9 cellular contexts compared by ENCODE assay signal in genomic region chr22:39150848-39151215, GRCh38. TPM values are rescaled to one million over a fixed set of nuclear protein-coding genes. Genes with fewer than 3 reads are reported as not detected.
DNase-seq lines count a peak whose midpoint lies in the region; ATAC-seq and TF ChIP-seq lines count a peak whose summit lies in the region.
"Had no signal": no experiment of that assay in that cellular context is flagged by ENCODE, and none has a peak within 500 bp of the region (broad histone marks: within the 10 kb centered on the region; RNA-seq: fewer than 3 reads in every experiment).

No MANE protein-coding gene starts in this region.

- no peaks in the 10 kb centered on the region for H3K79me2 ChIP-seq in parathyroid adenoma

- H2AFZ ChIP-seq in parathyroid adenoma: no peak overlapping the region

- no peaks in the 10 kb centered on the region for H3K27me3 Mint-ChIP-seq in CD8-positive, alpha-beta T cell (ENCODE audit: low read depth)

- no peak overlapping the region for H3K4me3 ChIP-seq in CD8-positive, alpha-beta T cell (ENCODE audit: low read depth, low read length)
- H3K4me3 ChIP-seq in dorsolateral prefrontal cortex: peak overlapping the region in 56 of 59 donors; percentile 71 to 99 (median 96)
- H3K4me3 ChIP-seq in parathyroid adenoma (ENCODE audit: low read depth, low read length): no peak overlapping the region

- peak overlapping the region; percentile 78 for H3K4me3 Mint-ChIP-seq in CD8-positive, alpha-beta T cell

- peak in 1 of 7 experiments; percentile 48 for DNase-seq in CD8-positive, alpha-beta T cell
- peak; percentile 53 for DNase-seq in NCI-H226
- DNase-seq in dorsolateral prefrontal cortex: peak in 3 of 10 donors; percentile 46 to 53 (median 51)
- no peak for DNase-seq in glomerular visceral epithelial cell (ENCODE audit: extremely low spot score)

- POLR2A ChIA-PET in CD8-positive, alpha-beta T cell (lab: Charles Lee): interaction anchor here (0.6 to 2.8 kb wide), 3 partner anchors 164 to 281 kb away, joined by 3 to 54 read pairs (median 3); partner anchors contain the start of gene RPL3

- H3K36me3 ChIP-seq in CD8-positive, alpha-beta T cell (ENCODE audit: insufficient read depth, low read length): no peaks in the 10 kb centered on the region
- H3K36me3 ChIP-seq in parathyroid adenoma (ENCODE audit: control insufficient read depth, insufficient read depth, low read length): no peaks in the 10 kb centered on the region

- CTCF ChIA-PET in CD8-positive, alpha-beta T cell (lab: Charles Lee): interaction anchor here (1.0 to 2.0 kb wide), 6 partner anchors 135 to 279 kb away, joined by 3 to 8 read pairs (median 4); partner anchors contain the start of genes CBX6 and RPL3

- no peak overlapping the region for H3K9ac ChIP-seq in parathyroid adenoma

- no peaks in the 10 kb centered on the region for H3K9me3 ChIP-seq in CD8-positive, alpha-beta T cell (ENCODE audit: low read length)
- H3K9me3 ChIP-seq in parathyroid adenoma (ENCODE audit: control insufficient read depth, low read length): no peaks in the 10 kb centered on the region

- H3K36me3 Mint-ChIP-seq in CD8-positive, alpha-beta T cell: peaks cover 24% of the 10 kb centered on the region

- H3K4me1 ChIP-seq in CD8-positive, alpha-beta T cell (ENCODE audit: insufficient read depth, low read length): peaks cover 69% of the 10 kb centered on the region
- peaks cover 3% of the 10 kb centered on the region for H3K4me1 ChIP-seq in parathyroid adenoma

- TF ChIP-seq CTCF in CD8-positive, alpha-beta T cell (IDR thresholded peaks at IDR 0.05): no peak
- TF ChIP-seq CTCF in dorsolateral prefrontal cortex (IDR thresholded peaks at IDR 0.05 in 54 of 56, conservative IDR thresholded peaks at IDR 0.05 in 2 of 56; ENCODE audit: low read depth in 1 of 56, partially characterized antibody in 56 of 56): peak in 1 of 56 donors; percentile 8
- no peak for TF ChIP-seq CTCF in parathyroid adenoma (IDR thresholded peaks at IDR 0.05)

- peak overlapping the region; percentile 79 for H3K27ac Mint-ChIP-seq in CD8-positive, alpha-beta T cell

- no peak overlapping the region for H3K27ac ChIP-seq in CD8-positive, alpha-beta T cell (ENCODE audit: low read depth, low read length)
- H3K27ac ChIP-seq in dorsolateral prefrontal cortex: peak overlapping the region; percentile 80 to 100 (median 99)
- H3K27ac ChIP-seq in parathyroid adenoma: peak overlapping the region; percentile 71

- intact Hi-C loops in CD8-positive, alpha-beta T cell (cut with DNase I, micrococcal nuclease): loop anchor here in 1 of 2 experiments (5.0 to 10.0 kb wide), 5 partner anchors 376 to 894 kb away; partner anchors contain the start of genes DDX17, JOSD1 and SUN2
- intact Hi-C loops in dorsolateral prefrontal cortex (cut with DNase I): loop anchor here (5.0 to 10.0 kb wide), 3 partner anchors 94 to 894 kb away; partner anchors contain the start of genes CBX6 (in 1 of the 2) and PDGFB (in 1 of the 2)

- H3K27me3 ChIP-seq in CD8-positive, alpha-beta T cell (ENCODE audit: insufficient read depth, low read length): no peaks in the 10 kb centered on the region
- H3K27me3 ChIP-seq in dorsolateral prefrontal cortex: no peaks in the 10 kb centered on the region
- H3K27me3 ChIP-seq in parathyroid adenoma (ENCODE audit: control insufficient read depth, insufficient read depth, low read length): no peaks in the 10 kb centered on the region

- H3K9me3 Mint-ChIP-seq in CD8-positive, alpha-beta T cell: no peaks in the 10 kb centered on the region

- no peak for ATAC-seq in CD8-positive, alpha-beta T cell
- ATAC-seq in GM18907 (IDR thresholded peaks at IDR 0.05; ENCODE audit: unreplicated experiment) (no peak), GM19324 (IDR thresholded peaks at IDR 0.05; ENCODE audit: low FRiP score, unreplicated experiment) (no peak), HG03196 (IDR thresholded peaks at IDR 0.05; ENCODE audit: unreplicated experiment) (no peak)

- H3K4me2 ChIP-seq in parathyroid adenoma (ENCODE audit: low read length): no peak overlapping the region

- H3K4me1 Mint-ChIP-seq in CD8-positive, alpha-beta T cell (ENCODE audit: low read depth): peaks cover 56% of the 10 kb centered on the region

RNA-seq across cellular contexts. Expression of gene CBX7, which starts 1.6 kb away (rescaled TPM):
- 10 to 100 TPM; 34.2 to 37.2 TPM for total RNA-seq in CD8-positive, alpha-beta T cell
- total RNA-seq in dorsolateral prefrontal cortex: 100 to 1,000 TPM; 112 to 229 (median 170) TPM

RNA-seq across cellular contexts. Expression of gene APOBEC3H, which starts 53.8 kb away (rescaled TPM):
- total RNA-seq in CD8-positive, alpha-beta T cell: 1 to 10 TPM; 1.6 TPM
- 1 to 10 TPM in 4 of 120 experiments, under 1 TPM in 4, not detected in 112; 0.40 to 1.4 (median 0.89) TPM for total RNA-seq in dorsolateral prefrontal cortex
- total RNA-seq: subcutaneous adipose tissue had no signal

Comparison
In these comparisons a context has a peak if more than half of its experiments do, and no peak if none do; other contexts are left out.
1. H3K4me3 ChIP-seq: peak in dorsolateral prefrontal cortex (56 of 59); none in CD8-positive, alpha-beta T cell (single experiment) and parathyroid adenoma (single experiment).